Comparison of ENCODE assay signal across 24 cellular contexts in genomic region chr20:10075606-10076005, GRCh38. TPM values are rescaled to one million over a fixed set of nuclear protein-coding genes. Genes with fewer than 3 reads are reported as not detected.
DNase-seq lines count a peak whose midpoint lies in the region; ATAC-seq, FAIRE-seq and TF ChIP-seq lines count a peak whose summit lies in the region.
"Had no signal": no experiment of that assay in that cellular context is flagged by ENCODE, and none has a peak within 500 bp of the region (broad histone marks: within the 10 kb centered on the region; RNA-seq: fewer than 3 reads in every experiment).

No MANE protein-coding gene starts in this region.

- no peak for TF ChIP-seq POLR2A in A549 (IDR thresholded peaks at IDR 0.05; ENCODE audit: low read length)

- no peak for DNase-seq in A549 (ENCODE audit: low read depth in 1 of 2, low spot score in 1 of 2)
- peak; percentile 49 for DNase-seq in Karpas-422
- peak; percentile 59 to 74 for DNase-seq in foreskin keratinocyte
- no peak for DNase-seq in small intestine
- no peak for DNase-seq in DMS153 (lab: John Stamatoyannopoulos, UW)
- no peak for DNase-seq in osteocyte (ENCODE audit: extremely low spot score, unreplicated experiment)
- no peak for DNase-seq in natural killer cell
- DNase-seq: CD8-positive, alpha-beta memory T cell; DMS79; HFFc6; NCI-H1092 treated with DMSO at 0.1 percent for 48 hours; NCI-H146; NCI-H2029 treated with DMSO at 0.1 percent for 48 hours; NCI-H510A; NCI-H748 treated with DMSO at 0.1 percent for 48 hours; OCI-M1; SIG-M5 had no signal

- H3K9me3 Mint-ChIP-seq in osteocyte (ENCODE audit: unreplicated experiment) (no peaks in the 10 kb centered on the region), natural killer cell (no peaks in the 10 kb centered on the region)
- H3K9me3 Mint-ChIP-seq: IgD-negative memory B cell had no signal

- FAIRE-seq in A549 (lab: Jason Lieb, UNC) (peak; percentile 32), small intestine (lab: Jason Lieb, UNC) (no peak)
- FAIRE-seq: A204.1, GM12892, H54 had no signal

- no peak overlapping the region for H3K27ac Mint-ChIP-seq in osteocyte (ENCODE audit: unreplicated experiment)
- no peak overlapping the region for H3K27ac Mint-ChIP-seq in natural killer cell
- H3K27ac Mint-ChIP-seq: CD8-positive, alpha-beta memory T cell; HFFc6; IgD-negative memory B cell had no signal

- H3K4me2 ChIP-seq in A549 (peak overlapping the region; percentile 40), Karpas-422 (ENCODE audit: low read depth, low read length, poor library complexity, severe bottlenecking) (peak overlapping the region; percentile 65)

- H3K9me3 ChIP-seq in A549 (no peaks in the 10 kb centered on the region), Karpas-422 (ENCODE audit: low read length) (no peaks in the 10 kb centered on the region), small intestine (ENCODE audit: control insufficient read depth, low read depth) (no peaks in the 10 kb centered on the region)

- H4K20me1 ChIP-seq in Karpas-422 (ENCODE audit: insufficient read depth, low read depth, low read length): no peaks in the 10 kb centered on the region
- H4K20me1 ChIP-seq: BLaER1 had no signal

- POLR2A ChIA-PET in A549 (lab: Yijun Ruan, JAX): interaction anchor here (1.1 kb wide), 1 partner anchor 355 kb away, joined by 5 read pairs; no protein-coding TSS in a partner anchor

- H3K27me3 ChIP-seq in Karpas-422 (ENCODE audit: low read length) (no peaks in the 10 kb centered on the region), foreskin keratinocyte (no peaks in the 10 kb centered on the region), small intestine (ENCODE audit: control insufficient read depth in 2 of 2, insufficient read depth in 2 of 2, low read length in 2 of 2) (peaks cover 0 to 3% of the 10 kb centered on the region in 2 donors)
- H3K27me3 ChIP-seq: BLaER1 had no signal

- H3K4me1 Mint-ChIP-seq in osteocyte (ENCODE audit: unreplicated experiment) (peaks cover 11% of the 10 kb centered on the region), natural killer cell (no peaks in the 10 kb centered on the region)
- H3K4me1 Mint-ChIP-seq: CD8-positive, alpha-beta memory T cell had no signal

- H3K9me2 ChIP-seq in Karpas-422 (replicated peaks; ENCODE audit: insufficient read depth, low read length): no peaks in the 10 kb centered on the region

- H3K36me3 ChIP-seq in Karpas-422 (ENCODE audit: insufficient read depth, low read length) (no peaks in the 10 kb centered on the region), small intestine (ENCODE audit: control insufficient read depth in 2 of 2, insufficient read depth in 2 of 2, low read length in 2 of 2) (no peaks in the 10 kb centered on the region)
- H3K36me3 ChIP-seq: BLaER1 had no signal

- TF ChIP-seq CTCF in A549 (IDR thresholded peaks at IDR 0.05): no peak
- no peak for TF ChIP-seq CTCF in VCaP (conservative IDR thresholded peaks at IDR 0.05)
- TF ChIP-seq CTCF in foreskin keratinocyte (conservative IDR thresholded peaks at IDR 0.05): no peak
- TF ChIP-seq CTCF in osteocyte (IDR thresholded peaks at IDR 0.05): no peak
- TF ChIP-seq CTCF in natural killer cell (IDR thresholded peaks at IDR 0.05): no peak

- peak overlapping the region; percentile 52 to 82 for H3K27ac ChIP-seq in A549
- H3K27ac ChIP-seq in Karpas-422 (ENCODE audit: low read length): peak overlapping the region; percentile 76; the same call in 1 of the 2 replicates
- H3K27ac ChIP-seq in VCaP: peak overlapping the region; percentile 81; the same call in 1 of the 2 replicates
- H3K27ac ChIP-seq in foreskin keratinocyte: no peak overlapping the region
- H3K27ac ChIP-seq in small intestine (ENCODE audit: low read depth in 1 of 2, low read length in 1 of 2): no peak overlapping the region
- H3K27ac ChIP-seq: BLaER1, HL-60 had no signal

- intact Hi-C loops in natural killer cell (cut with micrococcal nuclease): no loop called here

- H3K9ac ChIP-seq in Karpas-422 (ENCODE audit: low read length): no peak overlapping the region
- H3K9ac ChIP-seq: BLaER1 had no signal

- no peaks in the 10 kb centered on the region for H3K79me2 ChIP-seq in Karpas-422 (ENCODE audit: low read length)

- CTCF ChIA-PET in A549 (lab: Yijun Ruan, JAX): interaction anchor here (2.3 to 4.8 kb wide), 3 partner anchors 10 to 96 kb away, joined by 12 to 115 read pairs (median 60); no protein-coding TSS in a partner anchor

- no peak for ATAC-seq in A549
- ATAC-seq in foreskin keratinocyte: peak; percentile 57
- ATAC-seq in natural killer cell: no peak

- H3K4me1 ChIP-seq in A549: peaks cover 57% of the 10 kb centered on the region
- H3K4me1 ChIP-seq in Karpas-422 (ENCODE audit: low read length): peaks cover 58% of the 10 kb centered on the region
- peaks cover 53% of the 10 kb centered on the region for H3K4me1 ChIP-seq in foreskin keratinocyte
- no peaks in the 10 kb centered on the region for H3K4me1 ChIP-seq in small intestine (ENCODE audit: control insufficient read depth in 2 of 2, insufficient read depth in 1 of 2, low read depth in 1 of 2, low read length in 1 of 2)

- 90% methylated on average over 2 of the region's 2 CpGs for WGBS in A549 (ENCODE audit: missing lambda C conversion rate)
- 73 to 90% (median 79%) methylated on average over 2 of the region's 2 CpGs for WGBS in small intestine, 3 donors

- TF ChIP-seq RAD21 in A549 (conservative IDR thresholded peaks at IDR 0.05 in 1 of 2, IDR thresholded peaks at IDR 0.05 in 1 of 2): no peak

- H3K27me3 Mint-ChIP-seq in osteocyte (ENCODE audit: unreplicated experiment) (no peaks in the 10 kb centered on the region), natural killer cell (ENCODE audit: low read depth in 2 of 2) (peaks cover 22 to 47% of the 10 kb centered on the region in 2 donors)

- H3K4me3 Mint-ChIP-seq in osteocyte (ENCODE audit: unreplicated experiment) (no peak overlapping the region), natural killer cell (no peak overlapping the region)
- H3K4me3 Mint-ChIP-seq: IgD-negative memory B cell had no signal

- H3K36me3 Mint-ChIP-seq in osteocyte (ENCODE audit: unreplicated experiment): no peaks in the 10 kb centered on the region
- H3K36me3 Mint-ChIP-seq in natural killer cell: no peaks in the 10 kb centered on the region
- H3K36me3 Mint-ChIP-seq: CD8-positive, alpha-beta memory T cell; IgD-negative memory B cell had no signal

- TF ChIP-seq EP300 in A549 (IDR thresholded peaks at IDR 0.05): no peak

- no peak overlapping the region for H3K4me3 ChIP-seq in A549
- no peak overlapping the region for H3K4me3 ChIP-seq in Karpas-422 (ENCODE audit: low read length)
- H3K4me3 ChIP-seq in small intestine (ENCODE audit: low read depth in 1 of 2, low read length in 2 of 2): no peak overlapping the region
- H3K4me3 ChIP-seq: BLaER1 had no signal

- no peak overlapping the region for H2AFZ ChIP-seq in Karpas-422 (ENCODE audit: low read length)

TF ChIP-seq in A549, 52 proteins besides CTCF, POLR2A, EP300 and RAD21:
- TF ChIP-seq MAFK (IDR thresholded peaks at IDR 0.05; ENCODE audit: partially characterized antibody): no peak
- TF ChIP-seq JUNB (IDR thresholded peaks at IDR 0.05): no peak
- no peak for TF ChIP-seq KDM5A (IDR thresholded peaks at IDR 0.05)
- no peak for TF ChIP-seq FOSL2 (IDR thresholded peaks at IDR 0.05)
- no peak for TF ChIP-seq FOSL2 (CRISPR knock-in tag; IDR thresholded peaks at IDR 0.05)
- TF ChIP-seq GATA3 (IDR thresholded peaks at IDR 0.05; ENCODE audit: borderline replicate concordance): no peak
- no peak for TF ChIP-seq ELK1 (IDR thresholded peaks at IDR 0.05; ENCODE audit: low read depth, low read length)
- TF ChIP-seq USF2 (IDR thresholded peaks at IDR 0.05): no peak
- TF ChIP-seq SMC3 (IDR thresholded peaks at IDR 0.05): no peak
- TF ChIP-seq PHF8 (IDR thresholded peaks at IDR 0.05; ENCODE audit: borderline replicate concordance, low read depth): no peak
- no peak for TF ChIP-seq POLR2AphosphoS2 (conservative IDR thresholded peaks at IDR 0.05; ENCODE audit: low read length)
- no peak for TF ChIP-seq RFX5 (IDR thresholded peaks at IDR 0.05)

RNA-seq across cellular contexts. Expression of gene ANKEF1, which starts 40.8 kb away (rescaled TPM):
- 19.7 and 21.2 TPM in 2 replicates for polyA plus RNA-seq in A549 (2011; rRNA removed)
- 4.0 and 4.5 TPM in 2 replicates for polyA plus RNA-seq in A549 (2012; cell fraction: cytosol; rRNA removed)
- polyA plus RNA-seq in A549 (2012; cell fraction: nucleus; rRNA removed): 1.6 and 2.4 TPM in 2 replicates
- 11.5 to 11.8 TPM (median 11.7 TPM) in 3 replicates for polyA plus RNA-seq in A549 (2017; fragmentation: RNase III; extraction: RNeasy Plus Mini Kit Qiagen cat#74134 plus additional on column Dnase treatment)
- polyA minus RNA-seq in A549 (2011; rRNA and poly(A)+ RNA removed): 13.1 and 13.5 TPM in 2 replicates
- 3.3 and 9.6 TPM in 2 replicates for total RNA-seq in Karpas-422 (2014; rRNA removed; shearing (Covaris generic); ENCODE audit: low replicate concordance)
- total RNA-seq in foreskin keratinocyte: 9.7 and 10.2 TPM in 2 replicates
- polyA plus RNA-seq in foreskin keratinocyte: 2.5 and 3.0 TPM in 2 replicates
- polyA plus RNA-seq in small intestine: 1 to 10 TPM; 2.2 to 3.0 (median 3.0) TPM
- total RNA-seq in osteocyte: 0.30 and 0.65 TPM in 2 replicates
- total RNA-seq in natural killer cell: 1 to 10 TPM; 1.6 to 1.9 (median 1.8) TPM
- total RNA-seq: HFFc6 had no signal

Comparison
In these comparisons a context has a peak if more than half of its experiments do, and no peak if none do; other contexts are left out.
1. DNase-seq: peak in Karpas-422 (single experiment) and foreskin keratinocyte (2 of 2); none in A549 (0 of 2), small intestine (single experiment), DMS153 (single experiment), osteocyte (single experiment) and natural killer cell (single experiment).
2. H3K27ac ChIP-seq: peak in A549 (2 of 2), Karpas-422 (single experiment) and VCaP (single experiment); none in foreskin keratinocyte (single experiment) and small intestine (0 of 2).